In the genomic region with DNA sequence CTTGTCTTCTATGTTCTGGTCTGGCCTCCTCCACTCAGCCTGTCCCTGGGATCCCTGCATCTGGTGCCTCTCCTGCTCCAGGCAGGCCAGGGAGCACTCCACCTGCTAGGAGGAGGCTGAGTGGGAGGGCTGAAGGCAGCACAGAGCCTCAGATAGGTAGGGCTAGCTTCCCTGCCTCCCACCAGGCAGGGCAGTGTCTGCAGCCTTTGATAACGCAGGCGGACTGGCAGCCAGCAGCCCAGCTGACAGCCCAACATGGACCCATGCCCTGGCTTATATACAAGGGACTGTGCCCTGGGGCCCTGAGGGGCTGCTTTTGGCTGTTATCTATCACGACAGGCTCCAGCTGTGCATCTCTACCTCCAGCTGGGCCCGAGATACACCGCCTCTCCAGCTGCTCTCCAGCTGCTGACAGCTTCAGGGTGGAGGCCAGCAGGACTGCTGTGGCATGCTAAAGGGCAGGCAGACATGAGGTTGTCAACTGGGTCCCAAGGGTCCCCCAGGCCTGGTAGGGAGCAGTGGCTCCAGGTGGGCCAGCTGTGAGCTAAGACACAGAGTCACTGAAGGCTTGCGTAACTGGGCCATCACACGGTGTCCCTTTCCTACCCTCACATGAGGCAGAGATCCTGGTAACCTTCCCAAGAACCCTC, we compare ENCODE assay signal across 20 cellular contexts. TPM values are rescaled to one million over a fixed set of nuclear protein-coding genes. Genes with fewer than 3 reads are reported as not detected.
DNase-seq lines count a peak whose midpoint lies in the region; ATAC-seq, FAIRE-seq and TF ChIP-seq lines count a peak whose summit lies in the region.
"Had no signal": no experiment of that assay in that cellular context is flagged by ENCODE, and none has a peak within 500 bp of the region (broad histone marks: within the 10 kb centered on the region; RNA-seq: fewer than 3 reads in every experiment).

No MANE protein-coding gene starts in this region.

- no peak overlapping the region for H2AFZ ChIP-seq in GM12878 (ENCODE audit: control insufficient read depth, low read depth, low read length)

- H3K9me3 Mint-ChIP-seq in activated T-helper 2 cell treated with anti-CD3 and anti-CD28 coated beads, Interferon-gamma antibody, Interleukin-2, Interleukin-4, amounts not matched to agents 10 μg/mL and 5 μg/mL and 100 μg/mL, durations not matched to agents 14 hours and 24 hours and 36 hours, result no peaks in the 10 kb centered on the region
- H3K9me3 Mint-ChIP-seq: activated T-helper 1 cell treated with anti-CD3 and anti-CD28 coated beads, Interleukin-12 subunit alpha, Interleukin-12 subunit beta, Interleukin-2, Interleukin-4 antibody, amounts not matched to agents 30 ng/mL and 10 ng/mL and 1 ng/mL, durations not matched to agents 14 hours and 24 hours and 36 hours had no signal

- RAD21 ChIA-PET in GM12878 (lab: Charles Lee; ENCODE audit: unreplicated experiment), result interaction anchor here (0.8 to 1.5 kb wide), 2 partner anchors 12 to 65 kb away, joined by 3 to 4 read pairs; no protein-coding TSS in a partner anchor

- H3K4me1 Mint-ChIP-seq in activated T-helper 2 cell treated with anti-CD3 and anti-CD28 coated beads, Interferon-gamma antibody, Interleukin-2, Interleukin-4, amounts not matched to agents 10 μg/mL and 5 μg/mL and 100 μg/mL, durations not matched to agents 14 hours and 24 hours and 36 hours (ENCODE audit: low read depth), result no peaks in the 10 kb centered on the region

- no peaks in the 10 kb centered on the region for H3K36me3 Mint-ChIP-seq in activated T-helper 2 cell treated with anti-CD3 and anti-CD28 coated beads, Interferon-gamma antibody, Interleukin-2, Interleukin-4, amounts not matched to agents 10 μg/mL and 5 μg/mL and 100 μg/mL, durations not matched to agents 14 hours and 24 hours and 36 hours (ENCODE audit: low read depth)

- H3K27me3 ChIP-seq in BLaER1 treated with 17β-estradiol and CSF1 and Interleukin-3, amounts not matched to agents 10 nM and 100 nM, result no peaks in the 10 kb centered on the region
- H3K27me3 ChIP-seq in GM12878 (replicated peaks in 1 of 2; ENCODE audit: control insufficient read depth in 2 of 2, insufficient read depth in 2 of 2, low read length in 1 of 2), result no peaks in the 10 kb centered on the region; a peak in 1 of 4 replicates
- H3K27me3 ChIP-seq: breast epithelium, dorsolateral prefrontal cortex had no signal

- BruUV-seq in GM12878 (replicated peaks; lab: Mats Ljungman, UMichigan), result no TSS peak

- DNase-seq in NAMALWA (ENCODE audit: low spot score), result peak; percentile 68
- DNase-seq in GM12878 (ENCODE audit: low read depth, low spot score), result no peak
- DNase-seq in iPS-NIHi11 (ENCODE audit: low spot score), result peak; percentile 37
- DNase-seq in activated T-helper 2 cell treated with anti-CD3 and anti-CD28 coated beads, Interferon-gamma antibody, Interleukin-2, Interleukin-4, amounts not matched to agents 10 μg/mL and 5 μg/mL and 100 μg/mL, durations not matched to agents 14 hours and 24 hours and 36 hours (ENCODE audit: low spot score), result no peak
- DNase-seq in NCI-H1436 (lab: John Stamatoyannopoulos, UW), result no peak
- no peak for DNase-seq in D721Med (ENCODE audit: insufficient read length, low spot score)
- DNase-seq: activated CD8-positive, alpha-beta memory T cell treated with anti-CD3 and anti-CD28 coated beads for 24 hours; Caco-2; dorsolateral prefrontal cortex; NCI-H2081; NCI-H82; stimulated activated CD4-positive, alpha-beta T cell treated with anti-CD3 and anti-CD28 coated beads, Interleukin-4, amount 100 ng/mL, for 1 hour had no signal

- ATAC-seq in GM12878, result no peak
- no peak for ATAC-seq in HG02852 (IDR thresholded peaks at IDR 0.05; ENCODE audit: unreplicated experiment)
- ATAC-seq: esophagus mucosa had no signal

- H4K20me1 ChIP-seq in BLaER1 treated with 17β-estradiol and CSF1 and Interleukin-3, amounts not matched to agents 10 nM and 100 nM, result peaks cover 0 to 11% (median 0%) of the 10 kb centered on the region in 11 experiments; a peak in 2 of 22 replicates
- no peaks in the 10 kb centered on the region for H4K20me1 ChIP-seq in GM12878 (ENCODE audit: control insufficient read depth, insufficient read depth)

- POLR2A ChIA-PET in GM12878 (lab: Charles Lee), result no interaction called here

- TF ChIP-seq CTCF in GM12878 (IDR thresholded peaks at IDR 0.05 in 2 of 3, conservative IDR thresholded peaks at IDR 0.05 in 1 of 3; ENCODE audit: control insufficient read depth in 2 of 3, extremely low read depth in 1 of 3, insufficient read depth in 1 of 3, low read depth in 3 of 3, low read length in 3 of 3) (no peak), D721Med (IDR thresholded peaks at IDR 0.05; ENCODE audit: insufficient read depth, missing control alignments) (no peak)

- peaks cover 6% of the 10 kb centered on the region for H3K79me2 ChIP-seq in GM12878 (ENCODE audit: control insufficient read depth, insufficient read depth, low read length)

- peak overlapping the region in 9 of 11 experiments; percentile 30 to 74 (median 58); a peak in 16 of 22 replicates for H3K4me2 ChIP-seq in BLaER1 treated with 17β-estradiol and CSF1 and Interleukin-3, amounts not matched to agents 10 nM and 100 nM
- no peak overlapping the region for H3K4me2 ChIP-seq in GM12878 (ENCODE audit: control insufficient read depth, insufficient read depth)

- no peaks in the 10 kb centered on the region for H3K27me3 Mint-ChIP-seq in activated T-helper 2 cell treated with anti-CD3 and anti-CD28 coated beads, Interferon-gamma antibody, Interleukin-2, Interleukin-4, amounts not matched to agents 10 μg/mL and 5 μg/mL and 100 μg/mL, durations not matched to agents 14 hours and 24 hours and 36 hours (ENCODE audit: low read depth)

- CTCF ChIA-PET in GM12878 (lab: Yijun Ruan, JAX), result interaction anchor here (0.5 to 18.5 kb wide), 3 partner anchors 25 to 147 kb away, joined by 3 to 206 read pairs (median 4); no protein-coding TSS in a partner anchor

- no peak for TF ChIP-seq POLR2A in GM12878 (IDR thresholded peaks at IDR 0.05; ENCODE audit: low read depth, low read length)

- TF ChIP-seq EP300 in GM12878 (IDR thresholded peaks at IDR 0.05; ENCODE audit: borderline replicate concordance in 1 of 2, control insufficient read depth in 1 of 2, low read depth in 2 of 2, low read length in 2 of 2), result no peak

- no peak overlapping the region for H3K27ac Mint-ChIP-seq in activated T-helper 2 cell treated with anti-CD3 and anti-CD28 coated beads, Interferon-gamma antibody, Interleukin-2, Interleukin-4, amounts not matched to agents 10 μg/mL and 5 μg/mL and 100 μg/mL, durations not matched to agents 14 hours and 24 hours and 36 hours
- H3K27ac Mint-ChIP-seq: activated T-helper 1 cell treated with anti-CD3 and anti-CD28 coated beads, Interleukin-12 subunit alpha, Interleukin-12 subunit beta, Interleukin-2, Interleukin-4 antibody, amounts not matched to agents 30 ng/mL and 10 ng/mL and 1 ng/mL, durations not matched to agents 14 hours and 24 hours and 36 hours had no signal

- SMC1A ChIA-PET in GM12878 (lab: Charles Lee; ENCODE audit: uncharacterized antibody, unreplicated experiment), result interaction anchor here (2.5 kb wide), 1 partner anchor 12 kb away, joined by 5 read pairs; no protein-coding TSS in a partner anchor

- H3K4me1 ChIP-seq in BLaER1 treated with 17β-estradiol and CSF1 and Interleukin-3, amounts not matched to agents 10 nM and 100 nM, result peaks cover 0 to 45% (median 34%) of the 10 kb centered on the region in 10 experiments; a peak in 16 of 20 replicates
- H3K4me1 ChIP-seq in GM12878 (ENCODE audit: control insufficient read depth, insufficient read depth, low read length), result peaks cover 5% of the 10 kb centered on the region; the same call in 1 of the 2 replicates
- H3K4me1 ChIP-seq: breast epithelium, Caco-2 had no signal

- H3K27ac ChIP-seq in BLaER1 treated with 17β-estradiol and CSF1 and Interleukin-3, amounts not matched to agents 10 nM and 100 nM, result peak overlapping the region in 4 of 11 experiments; percentile 43 to 54 (median 50); a peak in 6 of 22 replicates
- no peak overlapping the region for H3K27ac ChIP-seq in GM12878 (ENCODE audit: control insufficient read depth, insufficient read depth)
- H3K27ac ChIP-seq: breast epithelium, dorsolateral prefrontal cortex had no signal

- FAIRE-seq in GM12878 (lab: Jason Lieb, UNC), result no peak
- FAIRE-seq in D721Med (lab: Jason Lieb, UNC), result no peak
- FAIRE-seq: G401.6, islet of Langerhans, RCC 7860 had no signal

- no peak overlapping the region for H3K4me3 ChIP-seq in BLaER1 treated with 17β-estradiol and CSF1 and Interleukin-3, amounts not matched to agents 10 nM and 100 nM
- H3K4me3 ChIP-seq in GM12878, result no peak overlapping the region
- H3K4me3 ChIP-seq: breast epithelium, dorsolateral prefrontal cortex had no signal

- in situ Hi-C loops in GM12878 (cut with MboI), result no loop called here

- WGBS in GM12878 (ENCODE audit: insufficient coverage, insufficient replicate concordance, low lambda C conversion rate, missing lambda C conversion rate), result 63% methylated on average over 7 of the region's 7 CpGs

- no peak for TF ChIP-seq RAD21 in GM12878 (IDR thresholded peaks at IDR 0.05; ENCODE audit: insufficient read depth, low read depth, low read length)

- H3K9ac ChIP-seq in BLaER1 treated with 17β-estradiol and CSF1 and Interleukin-3, amounts not matched to agents 10 nM and 100 nM, result peak overlapping the region in 3 of 11 experiments; percentile 1 to 54 (median 44); a peak in 7 of 22 replicates
- H3K9ac ChIP-seq in GM12878 (ENCODE audit: control insufficient read depth, insufficient read depth, low read length), result no peak overlapping the region

- no peak overlapping the region for H3K4me3 Mint-ChIP-seq in activated T-helper 2 cell treated with anti-CD3 and anti-CD28 coated beads, Interferon-gamma antibody, Interleukin-2, Interleukin-4, amounts not matched to agents 10 μg/mL and 5 μg/mL and 100 μg/mL, durations not matched to agents 14 hours and 24 hours and 36 hours (ENCODE audit: low read depth)
- H3K4me3 Mint-ChIP-seq: activated T-helper 1 cell treated with anti-CD3 and anti-CD28 coated beads, Interleukin-12 subunit alpha, Interleukin-12 subunit beta, Interleukin-2, Interleukin-4 antibody, amounts not matched to agents 30 ng/mL and 10 ng/mL and 1 ng/mL, durations not matched to agents 14 hours and 24 hours and 36 hours had no signal

- H3K9me3 ChIP-seq in BLaER1 treated with 17β-estradiol and CSF1 and Interleukin-3, amounts not matched to agents 10 nM and 100 nM (replicated peaks in 1 of 11), result no peaks in the 10 kb centered on the region
- H3K9me3 ChIP-seq in GM12878 (replicated peaks; ENCODE audit: control insufficient read depth, insufficient read depth, low read length), result no peaks in the 10 kb centered on the region
- H3K9me3 ChIP-seq: breast epithelium, Caco-2 had no signal

- H3K36me3 ChIP-seq in BLaER1 treated with 17β-estradiol and CSF1 and Interleukin-3, amounts not matched to agents 10 nM and 100 nM, result no peaks in the 10 kb centered on the region
- H3K36me3 ChIP-seq in GM12878 (ENCODE audit: control insufficient read depth in 2 of 2, insufficient read depth in 2 of 2, low read length in 1 of 2), result no peaks in the 10 kb centered on the region
- H3K36me3 ChIP-seq: breast epithelium had no signal

- intact Hi-C loops in GM12878 (cut with micrococcal nuclease; ENCODE audit: unreplicated experiment), result no loop called here
- intact Hi-C loops in activated T-helper 2 cell treated with anti-CD3 and anti-CD28 coated beads, Interferon-gamma antibody, Interleukin-2, Interleukin-4, amounts not matched to agents 10 μg/mL and 5 μg/mL and 100 μg/mL, durations not matched to agents 14 hours and 24 hours and 36 hours (cut with micrococcal nuclease), result no loop called here

RNA-seq across cellular contexts. Expression of a gene that starts 5.2 kb away (rescaled TPM):
- total RNA-seq in GM12878 (2013; cell fraction: nucleolus; rRNA removed), result 277 and 336 TPM in 2 replicates
- total RNA-seq in GM12878 (2014; rRNA removed), result 74.7 and 82.6 TPM in 2 replicates
- 48.7 and 51.9 TPM in 2 replicates for total RNA-seq in GM12878 (2014; rRNA removed; fragmentation: Illumina TruSeq; extraction: Trizol)
- total RNA-seq in GM12878 (2021), result 65.6 and 74.6 TPM in 2 replicates
- 44.7 TPM for polyA plus RNA-seq in GM12878 (2011; ENCODE audit: low read depth)
- polyA plus RNA-seq in GM12878 (2011; rRNA removed), result 87.8 and 169 TPM in 2 replicates
- 159 and 189 TPM in 2 replicates for polyA plus RNA-seq in GM12878 (2011; cell fraction: cytosol; rRNA removed)
- 635 and 789 TPM in 2 replicates for polyA plus RNA-seq in GM12878 (2011; cell fraction: nucleus; rRNA removed)
- polyA plus RNA-seq in GM12878 (2012), result 66.4 and 95.1 TPM in 2 replicates
- polyA plus RNA-seq in GM12878 (2014; fragmentation: Illumina TruSeq; extraction: Trizol), result 52.7 and 89.4 TPM in 2 replicates
- polyA plus RNA-seq in GM12878 (2014; fragmentation: Nextera tagmentation; extraction: Ambion mirVana), result 1 to 10 TPM; 3.3 to 5.8 TPM
- polyA plus RNA-seq in GM12878 (2014; rRNA removed), result 82.5 and 85.3 TPM in 2 replicates
- polyA plus RNA-seq in GM12878 (2016; fragmentation: Nextera tagmentation; extraction: Ambion mirVana), result 10 to 100 TPM; 52.0 to 57.8 TPM
- polyA minus RNA-seq in GM12878 (2011; rRNA and poly(A)+ RNA removed), result 134 and 186 TPM in 2 replicates
- polyA minus RNA-seq in GM12878 (2011; cell fraction: cytosol; rRNA and poly(A)+ RNA removed), result 46.2 and 48.2 TPM in 2 replicates
- polyA minus RNA-seq in GM12878 (2011; cell fraction: nucleus; rRNA and poly(A)+ RNA removed), result 239 and 320 TPM in 2 replicates
- 119 and 122 TPM in 2 replicates for total RNA-seq in activated T-helper 2 cell treated with anti-CD3 and anti-CD28 coated beads, Interferon-gamma antibody, Interleukin-2, Interleukin-4, amounts not matched to agents 10 μg/mL and 5 μg/mL and 100 μg/mL, durations not matched to agents 14 hours and 24 hours and 36 hours

Comparison
In these comparisons a context has a peak if more than half of its experiments do, and no peak if none do; other contexts are left out.
1. DNase-seq: peak in NAMALWA (single experiment) and iPS-NIHi11 (single experiment); none in GM12878 (single experiment), activated T-helper 2 cell treated with anti-CD3 and anti-CD28 coated beads, Interferon-gamma antibody, Interleukin-2, Interleukin-4, amounts not matched to agents 10 μg/mL and 5 μg/mL and 100 μg/mL, durations not matched to agents 14 hours and 24 hours and 36 hours (single experiment), NCI-H1436 (single experiment) and D721Med (single experiment).